Comparison of ENCODE assay signal across 8 cellular contexts in the genomic region with DNA sequence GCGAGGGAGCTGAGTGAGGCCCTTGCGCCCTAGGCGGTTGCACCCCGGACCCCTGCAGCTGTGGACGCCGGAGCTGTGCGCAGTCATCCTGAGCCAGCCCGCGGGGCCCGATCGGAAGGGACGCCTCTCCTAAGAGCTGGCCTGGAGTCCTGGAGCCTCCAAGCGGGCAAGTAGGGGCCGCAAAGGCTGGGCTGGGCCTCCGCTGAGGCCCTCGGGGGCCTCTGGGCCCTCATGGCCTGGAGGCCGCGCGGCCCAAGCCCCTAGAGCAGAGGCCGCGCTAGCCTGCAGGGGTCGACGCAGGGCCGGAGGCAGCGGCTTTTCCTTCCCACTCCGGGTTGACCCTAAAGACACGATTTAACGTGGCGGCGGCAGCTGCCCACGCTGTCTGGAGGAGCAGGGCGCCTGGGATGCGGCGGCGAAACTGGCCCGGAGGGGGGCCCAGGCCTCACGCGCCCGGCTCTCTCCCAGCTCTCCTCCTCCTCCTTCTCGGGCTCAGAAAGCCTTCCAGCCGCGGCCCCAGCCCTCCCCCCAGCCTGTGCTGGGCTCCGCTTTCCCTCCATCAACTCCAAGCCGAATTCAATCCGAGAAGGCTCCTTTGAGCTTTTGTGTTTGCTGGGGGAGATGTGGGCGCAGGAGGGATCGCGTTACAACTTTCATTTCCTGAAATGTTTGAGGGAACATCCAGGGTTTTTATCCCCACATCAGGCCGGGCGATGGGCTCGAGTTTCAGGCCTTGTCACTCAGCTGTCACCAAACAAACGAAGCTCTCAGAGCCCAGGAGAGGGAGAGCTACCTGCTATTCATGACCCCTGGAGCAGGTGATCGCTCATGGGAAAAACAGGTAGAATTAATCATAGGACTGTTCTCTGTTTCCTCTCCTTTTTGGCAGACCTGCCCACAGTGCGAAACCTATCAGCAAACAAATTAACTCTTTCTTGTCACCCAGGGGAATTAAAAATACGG. TPM values are rescaled to one million over a fixed set of nuclear protein-coding genes. Genes with fewer than 3 reads are reported as not detected.
DNase-seq lines count a peak whose midpoint lies in the region; ATAC-seq, FAIRE-seq and TF ChIP-seq lines count a peak whose summit lies in the region.

No MANE protein-coding gene starts in this region.

- H3K27me3 ChIP-seq in NT2/D1 (ENCODE audit: insufficient read depth, insufficient read length) (peaks cover 74% of the 10 kb centered on the region), fibroblast of lung (ENCODE audit: control insufficient read depth, insufficient read depth, low read length) (peaks cover 26% of the 10 kb centered on the region), pancreas (peaks cover 20 to 59% (median 36%) of the 10 kb centered on the region in 4 donors)

- WGBS in pancreas, 2 donors = 9 to 12% methylated on average over 55 of the region's 55 CpGs

- H3K36me3 ChIP-seq in NT2/D1 (ENCODE audit: insufficient read depth, insufficient read length, low read length) (no peaks in the 10 kb centered on the region), fibroblast of lung (ENCODE audit: control insufficient read depth, insufficient read depth, low read length) (peaks cover 5% of the 10 kb centered on the region), pancreas (no peaks in the 10 kb centered on the region)

- no peak overlapping the region for H3K27ac ChIP-seq in fibroblast of lung (ENCODE audit: insufficient read depth, low read length)
- no peak overlapping the region for H3K27ac ChIP-seq in pancreas

- H4K20me1 ChIP-seq in fibroblast of lung (ENCODE audit: control insufficient read depth, extremely low read depth, insufficient read depth, low read length) = no peaks in the 10 kb centered on the region

- peak overlapping the region; percentile 62 for H3K4me2 ChIP-seq in fibroblast of lung (ENCODE audit: extremely low read depth, insufficient read depth, low read length)

- no peak for FAIRE-seq in pancreas (lab: Jason Lieb, UNC)

- no peaks in the 10 kb centered on the region for H3K9me3 ChIP-seq in NT2/D1 (ENCODE audit: insufficient read depth, low read length)
- H3K9me3 ChIP-seq in fibroblast of lung (ENCODE audit: control insufficient read depth, insufficient read depth, low read depth, low read length) = no peaks in the 10 kb centered on the region
- no peaks in the 10 kb centered on the region for H3K9me3 ChIP-seq in pancreas

- peak; percentile 8 to 55 (median 42) for ATAC-seq in pancreas

- H3K4me1 ChIP-seq in NT2/D1 (ENCODE audit: insufficient read depth, insufficient read length) (peaks cover 2% of the 10 kb centered on the region), fibroblast of lung (ENCODE audit: control insufficient read depth, extremely low read depth, insufficient read depth, low read length) (peaks cover 5% of the 10 kb centered on the region), pancreas (peaks cover 0 to 7% (median 3%) of the 10 kb centered on the region in 3 donors)

- H3K4me3 ChIP-seq in NT2/D1 (ENCODE audit: insufficient read length, low read depth) (peak overlapping the region; percentile 40), fibroblast of lung (replicated peaks in 1 of 4; ENCODE audit: control extremely low read depth in 1 of 4, insufficient read depth in 1 of 4, low read depth in 3 of 4, low read length in 4 of 4) (peak overlapping the region; percentile 12 to 32 (median 22)), pancreas (peak overlapping the region in 2 of 4 donors; percentile 6 to 35)

- H3K9ac ChIP-seq in NT2/D1 (ENCODE audit: insufficient read length, low read depth) (peak overlapping the region; percentile 64), fibroblast of lung (ENCODE audit: insufficient read depth, low read length) (peak overlapping the region; percentile 26)

- TF ChIP-seq CTCF in fibroblast of lung (conservative IDR thresholded peaks at IDR 0.05 in 1 of 2, IDR thresholded peaks at IDR 0.05 in 1 of 2; ENCODE audit: low read depth in 1 of 2, low read length in 2 of 2) (no peak), pancreas (IDR thresholded peaks at IDR 0.05) (no peak)

- H2AFZ ChIP-seq in fibroblast of lung (ENCODE audit: low read length) = peak overlapping the region; percentile 61

- intact Hi-C loops in pancreas (cut with DNase I) = no loop called here

- DNase-seq in DMS153 (lab: John Stamatoyannopoulos, UW) (peak; percentile 67), NT2/D1 (ENCODE audit: low read depth, low spot score) (no peak), fibroblast of lung (ENCODE audit: low read depth in 2 of 2) (peak; percentile 47 to 51), pancreas (peak in 2 of 6 donors; percentile 60 to 62), GOT3 (lab: John Stamatoyannopoulos, UW) (no peak), anterior cingulate cortex (lab: John Stamatoyannopoulos, UW) (no peak), NCI-H774 (lab: John Stamatoyannopoulos, UW) (no peak)
- no peak for DNase-seq in activated CD4-positive, alpha-beta T cell treated with anti-CD3 and anti-CD28 coated beads for 48 hours

- H3K79me2 ChIP-seq in fibroblast of lung (ENCODE audit: control insufficient read depth, insufficient read depth, low read length) = no peaks in the 10 kb centered on the region

RNA-seq across cellular contexts. Expression of a gene that starts 11.5 kb away (rescaled TPM):
- total RNA-seq in fibroblast of lung (1.8 and 8.3 TPM in 2 replicates), pancreas (under 1 TPM in 3 of 6 donors, not detected in 3; 0.06 to 0.09 (median 0.06) TPM)
- polyA plus RNA-seq in fibroblast of lung (6.9 and 11.3 TPM in 2 replicates), pancreas (under 1 TPM in 1 of 2 donors, not detected in 1; 0.08 TPM)
- 11.0 and 20.1 TPM in 2 replicates for polyA plus RNA-seq in fibroblast of lung (2012)
- 2.3 and 9.5 TPM in 2 replicates for polyA minus RNA-seq in fibroblast of lung (ENCODE audit: low replicate concordance)

Comparison
In these comparisons a context has a peak if more than half of its experiments do, and no peak if none do; other contexts are left out.
1. DNase-seq: peak in DMS153 (single experiment) and fibroblast of lung (2 of 2); none in NT2/D1 (single experiment), GOT3 (single experiment), anterior cingulate cortex (0 of 58), activated CD4-positive, alpha-beta T cell treated with anti-CD3 and anti-CD28 coated beads for 48 hours (single experiment) and NCI-H774 (single experiment).